ENCODE assay signal across 1 cellular context in genomic region chr17:38709864-38710602, GRCh38.
A peak's percentile ranks its signal among the peaks of the same experiment; 100 is the strongest.
TF ChIP-seq lines count a peak whose summit lies in the region.

No MANE protein-coding gene starts in this region.

TF ChIP-seq in K562, 482 proteins besides CTCF, POLR2A, EP300 and RAD21:
- no peak for TF ChIP-seq NFRKB (IDR thresholded peaks at IDR 0.05; ENCODE audit: low read depth)
- TF ChIP-seq ADNP (tag; IDR thresholded peaks at IDR 0.05) = 0 out of 2 replicates have a peak, but pooled peaks have one; percentile 51
- TF ChIP-seq EGR1 (conservative IDR thresholded peaks at IDR 0.05) = 0 out of 2 replicates have a peak, but pooled peaks have one; percentile 13
- TF ChIP-seq RBM25 (IDR thresholded peaks at IDR 0.05; ENCODE audit: low read depth, low read length, severe bottlenecking) = peak; percentile 89
- TF ChIP-seq HDAC1 (IDR thresholded peaks at IDR 0.05) = 0 out of 4 replicates have a peak, but pooled peaks of 1 of the 2 experiments have one; percentile 21
- TF ChIP-seq PCBP2 (IDR thresholded peaks at IDR 0.05; ENCODE audit: low read depth, low read length, poor library complexity, severe bottlenecking) = no peak
- peak; percentile 68 to 73 for TF ChIP-seq KDM1A (IDR thresholded peaks at IDR 0.05)
- TF ChIP-seq BCOR (IDR thresholded peaks at IDR 0.05) = peak; percentile 88
- TF ChIP-seq ESRRA (IDR thresholded peaks at IDR 0.05; ENCODE audit: borderline replicate concordance, low read depth) = peak; percentile 86
- no peak for TF ChIP-seq TEAD4 (IDR thresholded peaks at IDR 0.05; ENCODE audit: low read length)
- TF ChIP-seq TEAD4 (CRISPR knock-in tag; IDR thresholded peaks at IDR 0.05; ENCODE audit: borderline replicate concordance) = no peak
TF ChIP-seq in K562: peak in this region for 7.
